Comparison of ENCODE assay signal across 1 cellular context in genomic region chr2:122864728-122865127, GRCh38.
TF ChIP-seq lines count a peak whose summit lies in the region.

No MANE protein-coding gene starts in this region.

TF ChIP-seq in GM23338, 12 proteins besides CTCF, POLR2A, EP300 and RAD21 (continued from another document):
- TF ChIP-seq ZNF331 (CRISPR knock-in tag; IDR thresholded peaks at IDR 0.05; ENCODE audit: low read depth), result no peak
TF ChIP-seq in GM23338: peak in this region for 0.
